Comparison of ENCODE assay signal across 30 cellular contexts in the genomic region with DNA sequence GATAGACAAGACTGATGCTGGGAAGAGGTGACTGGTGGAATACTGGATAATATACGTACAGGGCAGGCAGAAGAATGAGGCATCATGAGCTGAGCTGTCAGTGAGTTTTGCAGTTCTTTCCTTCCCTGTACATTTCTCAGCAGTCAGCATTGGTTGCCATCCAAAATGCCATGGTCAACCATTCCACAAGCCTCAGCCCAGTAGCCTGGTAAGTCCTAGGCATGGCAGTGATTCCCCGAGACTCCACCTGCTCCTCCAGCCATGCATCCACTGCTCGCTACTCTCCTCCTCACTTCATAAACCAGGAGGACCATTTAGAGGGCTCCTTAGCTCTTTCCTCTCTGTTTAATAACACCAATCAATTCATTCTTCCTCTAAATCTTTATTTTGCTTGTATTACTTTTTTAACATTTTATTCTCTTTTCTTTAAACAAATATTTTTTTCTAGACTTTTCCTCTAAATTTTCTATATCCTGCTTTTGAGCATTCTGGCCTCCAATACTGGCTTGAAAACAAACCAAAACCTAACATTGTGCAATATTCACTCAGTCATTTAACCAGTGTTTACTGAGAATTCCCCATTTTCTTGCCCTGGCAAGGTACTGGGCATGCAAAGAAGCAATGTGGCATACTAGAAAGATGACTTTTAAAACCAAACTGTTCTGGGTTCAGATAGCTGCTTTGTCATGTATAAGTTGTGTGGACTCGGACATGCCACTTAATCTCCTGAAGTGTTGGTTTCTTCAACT.
DNase-seq lines count a peak whose midpoint lies in the region; ATAC-seq, FAIRE-seq and TF ChIP-seq lines count a peak whose summit lies in the region.
"Had no signal": no experiment of that assay in that cellular context is flagged by ENCODE, and none has a peak within 500 bp of the region (broad histone marks: within the 10 kb centered on the region; RNA-seq: fewer than 3 reads in every experiment).

No MANE protein-coding gene starts in this region.

- no peaks in the 10 kb centered on the region for H3K79me2 ChIP-seq in ACC112 (ENCODE audit: control insufficient read depth, insufficient read depth, low read length, unreplicated experiment)
- H3K79me2 ChIP-seq in keratinocyte (ENCODE audit: control insufficient read depth, insufficient read depth, low read length), result no peaks in the 10 kb centered on the region

- H3K27me3 ChIP-seq in ACC112 (ENCODE audit: insufficient read depth, low read length) (no peaks in the 10 kb centered on the region), keratinocyte (ENCODE audit: control insufficient read depth, extremely low read depth, insufficient read depth, low read length) (no peaks in the 10 kb centered on the region)
- H3K27me3 ChIP-seq: testis had no signal

- H3K4me1 ChIP-seq in ACC112 (ENCODE audit: control insufficient read depth, insufficient read depth, low read length, unreplicated experiment), result peaks cover 52% of the 10 kb centered on the region
- H3K4me1 ChIP-seq in keratinocyte (ENCODE audit: control insufficient read depth, extremely low read depth, insufficient read depth, low read length), result peaks cover 61% of the 10 kb centered on the region
- H3K4me1 ChIP-seq: testis had no signal

- no peaks in the 10 kb centered on the region for H3K9me1 ChIP-seq in keratinocyte (ENCODE audit: control insufficient read depth, extremely low read depth, insufficient read depth, low read length)

- no peaks in the 10 kb centered on the region for H4K20me1 ChIP-seq in keratinocyte (ENCODE audit: control insufficient read depth, extremely low read depth, insufficient read depth, low read length)

- H3K36me3 ChIP-seq in ACC112 (ENCODE audit: insufficient read depth, low read length), result no peaks in the 10 kb centered on the region
- no peaks in the 10 kb centered on the region for H3K36me3 ChIP-seq in keratinocyte (ENCODE audit: control insufficient read depth in 2 of 2, extremely low read depth in 1 of 2, insufficient read depth in 2 of 2, low read length in 2 of 2)

- TF ChIP-seq CTCF in keratinocyte (optimal IDR thresholded peaks at IDR 0.05 in 1 of 3, IDR thresholded peaks at IDR 0.05 in 1 of 3, conservative IDR thresholded peaks at IDR 0.05 in 1 of 3; ENCODE audit: extremely low read depth in 1 of 3, insufficient read depth in 2 of 3, low read length in 3 of 3), result no peak

- dilution Hi-C loops in keratinocyte (cut with MboI; ENCODE audit: extremely low pct_ligation_motif_present, low sequenced_read_pairs), result no loop called here

- FAIRE-seq in keratinocyte (lab: Jason Lieb, UNC), result peak; percentile 77
- FAIRE-seq: K562 had no signal

- no peak overlapping the region for H3K9ac ChIP-seq in keratinocyte (ENCODE audit: control insufficient read depth, extremely low read depth, insufficient read depth, low read length)
- H3K9ac ChIP-seq: SK-N-SH had no signal

- DNase-seq in NCI-H226 (peak; percentile 24), epithelial cell of prostate (ENCODE audit: low read depth, low spot score) (peak; percentile 40), keratinocyte (ENCODE audit: low read depth, low spot score) (no peak), SIG-M5 treated with dmso at 0.1 percent for 504 hours (lab: John Stamatoyannopoulos, UW; ENCODE audit: unreplicated experiment) (no peak), G401 (ENCODE audit: low spot score) (no peak)
- DNase-seq: ACHN; activated B cell treated with CpG ODN at 0.5 μM for 24 hours; activated CD8-positive, alpha-beta T cell treated with anti-CD3 and anti-CD28 coated beads for 36 hours; activated T-cell treated with anti-CD3 and anti-CD28 coated beads, Interleukin-2, amount 50 U/mL, for 1 hour; anterior cingulate cortex; CD4-positive, CD25-positive, alpha-beta regulatory T cell; cerebellar nuclear complex; DMS 273 treated with DMSO at 0.1 percent for 48 hours; effector CD8-positive, alpha-beta T cell; GDM1; GOT3; hypothalamus; kidney glomerular epithelial cell; MV-4-11; naive B cell; NCI-H187; occipital lobe; SK-N-SH; testis had no signal

- H3K27ac ChIP-seq in ACC112 (ENCODE audit: low read depth, low read length) (0 out of 2 replicates have a peak overlapping the region, but pooled peaks have one; percentile 13), epithelial cell of prostate (peak overlapping the region; percentile 98), keratinocyte (ENCODE audit: control insufficient read depth, insufficient read depth, low read length) (peak overlapping the region; percentile 50)
- H3K27ac ChIP-seq: testis had no signal

- H2AFZ ChIP-seq in ACC112 (ENCODE audit: low read length, unreplicated experiment), result no peak overlapping the region
- no peak overlapping the region for H2AFZ ChIP-seq in keratinocyte (ENCODE audit: control insufficient read depth, low read length)

- H3K4me3 ChIP-seq in ACC112 (ENCODE audit: low read depth, low read length) (no peak overlapping the region), keratinocyte (ENCODE audit: control insufficient read depth in 2 of 3, extremely low read depth in 1 of 3, insufficient read depth in 2 of 3, low read depth in 1 of 3, low read length in 3 of 3) (no peak overlapping the region)
- H3K4me3 ChIP-seq: GM12878, K562, testis had no signal

- H3K4me2 ChIP-seq in keratinocyte (ENCODE audit: control insufficient read depth, extremely low read depth, insufficient read depth, low read depth, low read length), result no peak overlapping the region
- H3K4me2 ChIP-seq: SK-N-SH had no signal

- in situ Hi-C loops in G401 (cut with HindIII; ENCODE audit: low sequenced_read_pairs), result no loop called here

- no peaks in the 10 kb centered on the region for H3K9me3 ChIP-seq in keratinocyte (ENCODE audit: control insufficient read depth, low read depth, low read length)
- H3K9me3 ChIP-seq: SK-N-SH, testis had no signal

- no peak for ATAC-seq in GM19035 (IDR thresholded peaks at IDR 0.05; ENCODE audit: unreplicated experiment)
- ATAC-seq in HG02840 (IDR thresholded peaks at IDR 0.05; ENCODE audit: low FRiP score, unreplicated experiment), result no peak
- ATAC-seq: activated CD8-positive, alpha-beta T cell treated with anti-CD3 and anti-CD28 coated beads for 36 hours; GM12878; K562; Panc1 had no signal

Comparison
In these comparisons a context has a peak if more than half of its experiments do, and no peak if none do; other contexts are left out.
1. H3K27ac ChIP-seq: peak in every context shown above with its lines; median percentile 98 in epithelial cell of prostate; 50 in keratinocyte; 13 in ACC112.
2. DNase-seq: peak in NCI-H226 (single experiment) and epithelial cell of prostate (single experiment); none in keratinocyte (single experiment), SIG-M5 treated with dmso at 0.1 percent for 504 hours (single experiment) and G401 (single experiment).